1 cellular context compared by ENCODE assay signal in genomic region chr14:97350894-97351713, GRCh38.
TF ChIP-seq lines count a peak whose summit lies in the region.

No MANE protein-coding gene starts in this region.

TF ChIP-seq in HepG2, 621 proteins besides CTCF, POLR2A, EP300 and RAD21 (continued from another document):
- no peak for TF ChIP-seq ZBTB26 (CRISPR knock-in tag; IDR thresholded peaks at IDR 0.05; ENCODE audit: borderline replicate concordance)
- no peak for TF ChIP-seq RERE (CRISPR knock-in tag; IDR thresholded peaks at IDR 0.05; ENCODE audit: low read depth)
- no peak for TF ChIP-seq NFAT5 (CRISPR knock-in tag; IDR thresholded peaks at IDR 0.05)
- no peak for TF ChIP-seq RFX1 (IDR thresholded peaks at IDR 0.05)
